1 cellular context compared by ENCODE assay signal in genomic region chr21:44402323-44403105, GRCh38.
TF ChIP-seq lines count a peak whose summit lies in the region.

No MANE protein-coding gene starts in this region.

TF ChIP-seq in SK-N-SH treated with all-trans-retinoic acid at 6 μM for 48 hours, 23 proteins besides CTCF, POLR2A, EP300 and RAD21 (continued from another document):
- TF ChIP-seq ZNF565 (CRISPR knock-in tag; conservative IDR thresholded peaks at IDR 0.05; ENCODE audit: low read depth) (no peak), RARB (CRISPR knock-in tag; IDR thresholded peaks at IDR 0.05) (no peak), ESRRG (CRISPR knock-in tag; IDR thresholded peaks at IDR 0.05) (no peak), TOX (CRISPR knock-in tag; IDR thresholded peaks at IDR 0.05; ENCODE audit: borderline replicate concordance) (no peak), ZNF70 (CRISPR knock-in tag; IDR thresholded peaks at IDR 0.05) (no peak), CSDC2 (CRISPR knock-in tag; IDR thresholded peaks at IDR 0.05) (no peak)
TF ChIP-seq in SK-N-SH treated with all-trans-retinoic acid at 6 μM for 48 hours: peak in this region for 0.
